31 cellular contexts compared by ENCODE assay signal in genomic region chr6:44549516-44549915, GRCh38.
"Had no signal": no experiment of that assay in that cellular context is flagged by ENCODE, and none has a peak within 500 bp of the region (broad histone marks: within the 10 kb centered on the region; RNA-seq: fewer than 3 reads in every experiment).

No MANE protein-coding gene starts in this region.

- H3K9me3 ChIP-seq: adrenal gland, ascending aorta, body of pancreas, breast epithelium had no signal

- DNase-seq: activated effector memory CD4-positive, alpha-beta T cell treated with anti-CD3 and anti-CD28 coated beads, Interleukin-2, amount 50 U/mL, for 16 hours; activated effector memory CD4-positive, alpha-beta T cell treated with Interleukin-2 at 50 U/mL for 16 hours; activated gamma-delta T cell; activated gamma-delta T cell treated with Interleukin-2 at 50 U/mL for 16 hours; activated naive CD4-positive, alpha-beta T cell; activated naive CD4-positive, alpha-beta T cell treated with anti-CD3 and anti-CD28 coated beads for 36 hours; activated naive CD4-positive, alpha-beta T cell treated with anti-CD3 and anti-CD28 coated beads, Interleukin-2, amount 10 ng/mL, durations not matched to agents 7 days and 5 days; activated naive CD4-positive, alpha-beta T cell treated with anti-CD3 and anti-CD28 coated beads, Interleukin-2, amount 50 U/mL, for 16 hours; activated naive CD4-positive, alpha-beta T cell treated with Interleukin-2 at 50 U/mL for 16 hours; activated naive CD8-positive, alpha-beta T cell treated with anti-CD3 and anti-CD28 coated beads for 36 hours; activated naive CD8-positive, alpha-beta T cell treated with anti-CD3 and anti-CD28 coated beads, Interleukin-2, amount 10 ng/mL, durations not matched to agents 7 days and 5 days; activated naive CD8-positive, alpha-beta T cell treated with anti-CD3 and anti-CD28 coated beads, Interleukin-2, amount 50 U/mL, for 24 hours; activated T-cell treated with anti-CD3 and anti-CD28 coated beads, Interleukin-2, amount 50 U/mL, for 24 hours; activated T-cell treated with anti-CD3 and anti-CD28 coated beads, Interleukin-2, amount 50 U/mL, for 4 hours; activated T-cell treated with anti-CD3 and anti-CD28 coated beads, Interleukin-2, amount 50 U/mL, for 48 hours; activated T-cell treated with anti-CD3 and anti-CD28 coated beads, Interleukin-2, amount 50 U/mL, for 72 hours; adrenal gland; amniotic stem cell; amygdala; anterior cingulate cortex; aorta; body of pancreas; brain microvascular endothelial cell; caudate nucleus; central memory CD4-positive, alpha-beta T cell; cerebellar nuclear complex had no signal

- H3K27ac ChIP-seq: adrenal gland, ascending aorta, body of pancreas, brain microvascular endothelial cell, breast epithelium, cardiac muscle cell had no signal

- H3K27me3 ChIP-seq: ascending aorta, body of pancreas, brain microvascular endothelial cell, breast epithelium, cardiac muscle cell had no signal

- ATAC-seq: activated naive CD4-positive, alpha-beta T cell treated with anti-CD3 and anti-CD28 coated beads, Interleukin-2, amount 50 U/mL, for 72 hours; activated naive CD8-positive, alpha-beta T cell treated with anti-CD3 and anti-CD28 coated beads, Interleukin-2, amount 50 U/mL, for 24 hours; activated T-cell treated with anti-CD3 and anti-CD28 coated beads, Interleukin-2, amount 50 U/mL, for 4 hours; activated T-cell treated with anti-CD3 and anti-CD28 coated beads, Interleukin-2, amount 50 U/mL, for 72 hours; activated T-helper 17 cell treated with anti-CD3 and anti-CD28 coated beads, Interleukin-2, amount 50 U/mL, for 72 hours; body of pancreas had no signal

- H3K4me3 ChIP-seq: adrenal gland, ascending aorta, body of pancreas, breast epithelium, cardiac muscle cell had no signal

- H3K36me3 ChIP-seq: adrenal gland, ascending aorta, brain microvascular endothelial cell, breast epithelium, cardiac muscle cell had no signal

- H3K4me1 ChIP-seq: adrenal gland, ascending aorta, body of pancreas, breast epithelium had no signal
